In the genomic region with DNA sequence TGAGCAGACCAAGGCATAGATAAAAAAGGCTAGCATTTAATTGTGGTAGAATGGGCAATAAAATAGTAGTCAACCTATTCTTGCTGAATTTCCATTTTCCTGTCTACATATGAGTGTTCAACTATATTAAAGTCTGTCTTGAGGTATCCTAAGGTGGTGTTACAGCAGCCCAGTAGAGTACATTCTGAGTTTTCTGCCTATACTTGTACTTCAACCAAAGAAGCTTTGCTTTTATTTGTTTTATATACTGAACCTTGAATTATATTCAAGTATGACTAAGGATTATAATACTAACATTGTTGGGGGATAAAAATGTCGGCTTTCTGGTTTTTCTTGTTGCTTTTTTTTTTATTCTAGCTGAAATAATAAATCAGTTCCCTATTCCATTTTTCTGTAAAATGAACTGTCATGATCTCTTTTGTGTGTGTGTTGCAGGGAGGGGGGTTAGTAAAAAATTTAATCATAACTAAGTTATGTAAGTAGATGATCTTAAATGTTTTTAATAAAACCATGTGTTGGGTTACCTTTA, we compare ENCODE assay signal across 16 cellular contexts.
"Had no signal": no experiment of that assay in that cellular context is flagged by ENCODE, and none has a peak within 500 bp of the region (broad histone marks: within the 10 kb centered on the region; RNA-seq: fewer than 3 reads in every experiment).

No MANE protein-coding gene starts in this region.

- H3K27me3 Mint-ChIP-seq: memory B cell had no signal

- H3K4me3 ChIP-seq: coronary artery, ovary, SJCRH30, spleen, suprapubic skin had no signal

- H3K4me1 Mint-ChIP-seq: activated naive CD8-positive, alpha-beta T cell treated with anti-CD3 and anti-CD28 coated beads, Interleukin-2, amount 10 ng/mL, durations not matched to agents 7 days and 5 days; memory B cell had no signal

- H3K27me3 ChIP-seq: ovary, SJCRH30, spleen, suprapubic skin had no signal

- H3K4me3 Mint-ChIP-seq: activated naive CD8-positive, alpha-beta T cell treated with anti-CD3 and anti-CD28 coated beads, Interleukin-2, amount 10 ng/mL, durations not matched to agents 7 days and 5 days; memory B cell had no signal

- DNase-seq: activated CD4-positive, alpha-beta T cell treated with anti-CD3 and anti-CD28 coated beads for 1 hour; activated CD4-positive, alpha-beta T cell treated with anti-CD3 and anti-CD28 coated beads, Interleukin-2, amount 50 U/mL, for 48 hours; activated naive CD8-positive, alpha-beta T cell treated with anti-CD3 and anti-CD28 coated beads, Interleukin-2, amount 10 ng/mL, durations not matched to agents 7 days and 5 days; activated T-cell treated with anti-CD3 and anti-CD28 coated beads, Interleukin-2, amount 50 U/mL, for 48 hours; aorta; caudate nucleus; effector CD8-positive, alpha-beta T cell; head of caudate nucleus; ovary; SJCRH30; spleen; stimulated activated naive CD4-positive, alpha-beta T cell treated with Interleukin-2 at 50 U/mL for 16 hours; T1000 had no signal

- H3K27ac ChIP-seq: ovary, SJCRH30, spleen had no signal

- H3K9me3 ChIP-seq: ovary, spleen, suprapubic skin had no signal

- H3K27ac Mint-ChIP-seq: activated naive CD8-positive, alpha-beta T cell treated with anti-CD3 and anti-CD28 coated beads, Interleukin-2, amount 10 ng/mL, durations not matched to agents 7 days and 5 days; memory B cell had no signal

- H3K36me3 ChIP-seq: ovary, SJCRH30, spleen, suprapubic skin had no signal
